8 cellular contexts compared by ENCODE assay signal in genomic region chr1:50620680-50621329, GRCh38.
A peak's percentile ranks its signal among the peaks of the same experiment; 100 is the strongest.
DNase-seq lines count a peak whose midpoint lies in the region; ATAC-seq and TF ChIP-seq lines count a peak whose summit lies in the region.

No MANE protein-coding gene starts in this region.

- DNase-seq in left ventricle myocardium inferior (no peak), left ventricle myocardium superior (no peak), RPMI8226 (peak; percentile 16), foreskin fibroblast (peak in 1 of 2 donors; percentile 38), midbrain (lab: John Stamatoyannopoulos, UW) (no peak), cortex of kidney (lab: John Stamatoyannopoulos, UW) (no peak)

- H3K4me3 ChIP-seq in left ventricle myocardium inferior (no peak overlapping the region), foreskin fibroblast (ENCODE audit: low read depth in 1 of 2, low read length in 2 of 2) (no peak overlapping the region)

- intact Hi-C loops in left ventricle myocardium inferior (cut with micrococcal nuclease) (no loop called here), left ventricle myocardium superior (cut with micrococcal nuclease) (no loop called here)

- no peak for ATAC-seq in left ventricle myocardium superior
- no peak for ATAC-seq in HG03439 (IDR thresholded peaks at IDR 0.05; ENCODE audit: unreplicated experiment)
- ATAC-seq in GM21576 (IDR thresholded peaks at IDR 0.05; ENCODE audit: unreplicated experiment) = no peak

- H3K27me3 ChIP-seq in left ventricle myocardium inferior (ENCODE audit: low read depth) = no peaks in the 10 kb centered on the region

- no peaks in the 10 kb centered on the region for H3K9me3 ChIP-seq in left ventricle myocardium inferior (replicated peaks)

- no peaks in the 10 kb centered on the region for H3K36me3 ChIP-seq in left ventricle myocardium inferior

- TF ChIP-seq CTCF in left ventricle myocardium inferior (IDR thresholded peaks at IDR 0.05; ENCODE audit: borderline replicate concordance) = peak; percentile 41
- peak; percentile 50 for TF ChIP-seq CTCF in foreskin fibroblast (IDR thresholded peaks at IDR 0.05; ENCODE audit: low read depth, low read length)

- no peaks in the 10 kb centered on the region for H3K4me1 ChIP-seq in left ventricle myocardium inferior

- H3K27ac ChIP-seq in left ventricle myocardium inferior (replicated peaks) = no peak overlapping the region
